8 cellular contexts compared by ENCODE assay signal in genomic region chr15:75508741-75509532, GRCh38. TPM values are rescaled to one million over a fixed set of nuclear protein-coding genes. Genes with fewer than 3 reads are reported as not detected.
DNase-seq lines count a peak whose midpoint lies in the region; ATAC-seq and TF ChIP-seq lines count a peak whose summit lies in the region.

No MANE protein-coding gene starts in this region.

- peak in 5 of 6 experiments; percentile 32 to 55 (median 37) for TF ChIP-seq CTCF in esophagus squamous epithelium (IDR thresholded peaks at IDR 0.05)

- DNase-seq in CD1c-positive myeloid dendritic cell (ENCODE audit: extremely low spot score) (peak; percentile 28), GM19238 (ENCODE audit: insufficient read length, low spot score) (peak; percentile 14), SK-MEL-5 (ENCODE audit: low read depth, low spot score) (peak; percentile 62), esophagus squamous epithelium (lab: John Stamatoyannopoulos, UW) (no peak), sciatic nerve (ENCODE audit: low spot score) (no peak), NCI-H1930 (lab: John Stamatoyannopoulos, UW) (no peak), NCI-H1436 (lab: John Stamatoyannopoulos, UW) (no peak)

- 69 to 71% methylated on average over 8 of the region's 8 CpGs for WGBS in esophagus squamous epithelium, 2 donors

- H3K4me1 ChIP-seq in esophagus squamous epithelium, result no peaks in the 10 kb centered on the region

- peaks cover 0 to 76% (median 10%) of the 10 kb centered on the region in 3 donors for H3K36me3 ChIP-seq in esophagus squamous epithelium

- TF ChIP-seq POLR2A in esophagus squamous epithelium (IDR thresholded peaks at IDR 0.05), result no peak

- ATAC-seq in sciatic nerve (peak; percentile 53), GM18519 (IDR thresholded peaks at IDR 0.05; ENCODE audit: low FRiP score, unreplicated experiment) (no peak)

- no peak overlapping the region for H3K4me3 ChIP-seq in esophagus squamous epithelium

- intact Hi-C loops in esophagus squamous epithelium (cut with DNase I), result no loop called here
- intact Hi-C loops in sciatic nerve (cut with DNase I), result no loop called here

- H3K9me3 ChIP-seq in esophagus squamous epithelium, result no peaks in the 10 kb centered on the region

- in situ Hi-C loops in SK-MEL-5 (cut with HindIII; ENCODE audit: low pct_unique_long_range_greater_than_20kb, low sequenced_read_pairs), result no loop called here

- no peak overlapping the region for H3K27ac ChIP-seq in esophagus squamous epithelium

- no peaks in the 10 kb centered on the region for H3K27me3 ChIP-seq in esophagus squamous epithelium

RNA-seq across cellular contexts. Expression of gene SIN3A, which starts 57.4 kb away (rescaled TPM):
- total RNA-seq in SK-MEL-5 (2014; rRNA removed; shearing (Covaris generic)), result 18.9 and 20.6 TPM in 2 replicates
- 36.5 and 54.0 TPM in 2 replicates for polyA plus RNA-seq in SK-MEL-5 (2015; cell fraction: cytosol; rRNA removed)
- polyA plus RNA-seq in SK-MEL-5 (2015; cell fraction: nucleus; rRNA removed), result 19.4 and 46.4 TPM in 2 replicates
- total RNA-seq in esophagus squamous epithelium (10 to 100 TPM; 22.3 to 49.8 (median 26.0) TPM), sciatic nerve (73.6 TPM)

Comparison
In these comparisons a context has a peak if more than half of its experiments do, and no peak if none do; other contexts are left out.
1. DNase-seq: peak in CD1c-positive myeloid dendritic cell (single experiment), GM19238 (single experiment) and SK-MEL-5 (single experiment); none in esophagus squamous epithelium (single experiment), sciatic nerve (single experiment), NCI-H1930 (0 of 2) and NCI-H1436 (single experiment).